Comparison of ENCODE assay signal across 8 cellular contexts in genomic region chr12:6492838-6493579, GRCh38. TPM values are rescaled to one million over a fixed set of nuclear protein-coding genes. Genes with fewer than 3 reads are reported as not detected.
A peak's percentile ranks its signal among the peaks of the same experiment; 100 is the strongest.
DNase-seq lines count a peak whose midpoint lies in the region; ATAC-seq and TF ChIP-seq lines count a peak whose summit lies in the region.

MRPL51 (minus strand) TSS chr12:6493262; CDS start chr12:6493136, 126 bp downstream.

- H3K27ac Mint-ChIP-seq in activated naive CD8-positive, alpha-beta T cell, result peak within 1 kb of the TSS; percentile 97

- peak within 1 kb of the TSS; percentile 97 for H3K4me3 Mint-ChIP-seq in activated naive CD8-positive, alpha-beta T cell

- H3K9me3 Mint-ChIP-seq in activated naive CD8-positive, alpha-beta T cell (ENCODE audit: low read depth), result no peaks in the 10 kb centered on the region

- H3K27ac ChIP-seq in temporal lobe (ENCODE audit: low read depth, low read length), result peak within 1 kb of the TSS; percentile 99

- DNase-seq in GM10248 (ENCODE audit: extremely low spot score) (peak; percentile 94), NCI-H1105 treated with DMSO at 0.1 percent for 48 hours (lab: John Stamatoyannopoulos, UW) (peak; percentile 93), SKM-1 treated with dmso at 0.1 percent for 144 hours (lab: John Stamatoyannopoulos, UW; ENCODE audit: unreplicated experiment) (peak; percentile 57), glomerular visceral epithelial cell (ENCODE audit: extremely low spot score) (peak; percentile 94), omental fat pad (ENCODE audit: low spot score) (peak; percentile 90)

- H3K4me1 Mint-ChIP-seq in activated naive CD8-positive, alpha-beta T cell (ENCODE audit: low read depth), result peaks cover 39% of the 10 kb centered on the region

- no peaks in the 10 kb centered on the region for H3K27me3 Mint-ChIP-seq in activated naive CD8-positive, alpha-beta T cell

- CTCF ChIA-PET in GM10248 (lab: Yijun Ruan, JAX), result interaction anchor here (0.8 to 1.9 kb wide), 7 partner anchors 23 to 297 kb away, joined by 3 to 10 read pairs (median 4); partner anchors contain the start of gene VAMP1

- POLR2A ChIA-PET in GM10248 (lab: Yijun Ruan, JAX), result interaction anchor here (0.8 to 2.5 kb wide), 4 partner anchors 23 to 196 kb away, joined by 3 to 31 read pairs (median 10); partner anchors contain the start of genes GAPDH, VAMP1 and ZNF384

- no peak for TF ChIP-seq CTCF in GM10248 (IDR thresholded peaks at IDR 0.05; ENCODE audit: control extremely low read depth, extremely low read depth, low read depth, missing control alignments)
- no peak for TF ChIP-seq CTCF in omental fat pad (IDR thresholded peaks at IDR 0.05)

- peak; percentile 64 for ATAC-seq in HG02623 (IDR thresholded peaks at IDR 0.05; ENCODE audit: unreplicated experiment)
- peak; percentile 92 for ATAC-seq in omental fat pad (ENCODE audit: low FRiP score)

- H3K36me3 Mint-ChIP-seq in activated naive CD8-positive, alpha-beta T cell, result peaks cover 2% of the 10 kb centered on the region

RNA-seq across cellular contexts. Expression of gene MRPL51, which starts in this region (rescaled TPM):
- total RNA-seq in omental fat pad (100 to 1,000 TPM in 1 of 4 donors, 10 to 100 TPM in 3; 44.1 to 118 (median 67.8) TPM), temporal lobe (39.8 TPM)

Comparison
In these comparisons a context has a peak if more than half of its experiments do, and no peak if none do; other contexts are left out.
1. Peak in every context shown above with its lines: DNase-seq, ATAC-seq and H3K27ac ChIP-seq.